In the genomic region with DNA sequence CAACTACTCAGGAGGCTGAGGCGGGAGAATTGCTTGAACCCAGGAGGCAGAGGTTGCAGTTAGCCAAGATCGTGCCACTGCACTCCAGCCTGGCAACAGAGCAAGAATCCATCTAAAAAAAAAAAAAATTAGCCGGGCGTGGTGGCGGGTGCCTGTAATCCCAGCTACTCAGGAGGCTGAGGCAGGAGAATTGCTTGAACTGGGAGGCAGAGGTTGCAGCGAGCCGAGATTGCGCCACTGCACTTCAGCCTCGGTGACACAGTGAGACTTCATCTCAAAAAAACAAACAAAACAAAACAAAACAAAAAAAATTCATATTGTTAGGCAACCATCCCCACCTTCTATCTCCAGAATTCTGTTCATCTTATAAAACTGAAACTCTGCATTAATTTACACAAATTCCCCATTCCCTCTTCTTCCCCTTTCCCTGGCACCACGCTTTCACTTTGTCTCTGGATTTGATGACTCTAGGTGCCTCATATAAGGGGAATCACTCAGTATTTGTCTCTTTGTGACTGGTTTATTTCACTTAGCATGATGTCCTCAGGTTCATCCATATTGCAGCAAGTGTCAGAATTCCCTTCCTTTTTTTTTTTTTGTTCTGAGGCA, we compare ENCODE assay signal across 10 cellular contexts. TPM values are rescaled to one million over a fixed set of nuclear protein-coding genes. Genes with fewer than 3 reads are reported as not detected.
DNase-seq lines count a peak whose midpoint lies in the region; ATAC-seq, FAIRE-seq and TF ChIP-seq lines count a peak whose summit lies in the region.
"Not testable (repeated sequence)": the region's sequence is repeated elsewhere in the genome, so short reads cannot be mapped to it uniquely, and the experiment has no call there.
"Had no signal": no experiment of that assay in that cellular context is flagged by ENCODE, and none has a peak within 500 bp of the region (broad histone marks: within the 10 kb centered on the region; RNA-seq: fewer than 3 reads in every experiment).

No MANE protein-coding gene starts in this region.

- not testable (repeated sequence) for H2AK5ac ChIP-seq in mesendoderm (ENCODE audit: low read length)

- H3K9me3 Mint-ChIP-seq in Calu3 (ENCODE audit: low read depth, unreplicated experiment); osteocyte (ENCODE audit: unreplicated experiment): not testable (repeated sequence)

- H3K27ac Mint-ChIP-seq in Calu3 (ENCODE audit: unreplicated experiment) (peak overlapping the region; percentile 45), osteocyte (ENCODE audit: unreplicated experiment) (peak overlapping the region; percentile 95)

- not testable (repeated sequence) for H3K27ac ChIP-seq in PC-9; K562 (ENCODE audit: extremely low read depth, low read depth, low read length); mesendoderm (ENCODE audit: low read depth, low read length)
- H3K27ac ChIP-seq in heart right ventricle (peak overlapping the region in 6 of 10 donors; percentile 88 to 95 (median 89)), stomach (peak overlapping the region in 3 of 5 donors; percentile 86 to 94 (median 91))

- H4K20me1 ChIP-seq in PC-9 (ENCODE audit: insufficient read depth); K562 (replicated peaks; ENCODE audit: control insufficient read depth, insufficient read depth, low read length): not testable (repeated sequence)

- not testable (repeated sequence) for H3K9me3 ChIP-seq in PC-9 (ENCODE audit: insufficient read depth, low read depth); K562 (replicated peaks; ENCODE audit: control insufficient read depth, insufficient read depth, low read depth, low read length); heart right ventricle; stomach

- not testable (repeated sequence) for H3K9me1 ChIP-seq in K562 (ENCODE audit: control insufficient read depth, insufficient read depth, low read length)

- not testable (repeated sequence) for H4K8ac ChIP-seq in mesendoderm (ENCODE audit: low read depth, low read length)

- not testable (repeated sequence) for H3K27me3 ChIP-seq in PC-9 (ENCODE audit: insufficient read depth, low read depth); K562 (ENCODE audit: control insufficient read depth in 2 of 2, insufficient read depth in 2 of 2, low read length in 2 of 2); heart right ventricle; mesendoderm (ENCODE audit: insufficient read depth, low read length, poor library complexity); stomach

- not testable (repeated sequence) for TF ChIP-seq RAD21 in K562 (CRISPR knock-in tag; conservative IDR thresholded peaks at IDR 0.05 in 1 of 2, IDR thresholded peaks at IDR 0.05 in 1 of 2)

- not testable (repeated sequence) for TF ChIP-seq EP300 in K562 (IDR thresholded peaks at IDR 0.05; ENCODE audit: low read length); stomach (IDR thresholded peaks at IDR 0.05)

- H3K4me2 ChIP-seq in PC-9, result peak overlapping the region; percentile 76; the same call in 1 of the 2 replicates
- H3K4me2 ChIP-seq in K562 (ENCODE audit: insufficient read depth, low read length); mesendoderm (ENCODE audit: low read length): not testable (repeated sequence)

- POLR2A ChIA-PET in PC-9 (lab: Charles Lee; ENCODE audit: unreplicated experiment), result not testable (repeated sequence)
- POLR2A ChIA-PET in K562 (lab: Yijun Ruan, JAX), result interaction anchor here (1.0 to 2.9 kb wide), 2 partner anchors 12 to 18 kb away, joined by 3 to 10 read pairs; no protein-coding TSS in a partner anchor

- not testable (repeated sequence) for H3K27me3 Mint-ChIP-seq in Calu3 (ENCODE audit: unreplicated experiment); osteocyte (ENCODE audit: unreplicated experiment)

- FAIRE-seq in K562 (lab: Jason Lieb, UNC), result not testable (repeated sequence)

- peaks cover 36% of the 10 kb centered on the region for H3K36me3 Mint-ChIP-seq in Calu3 (ENCODE audit: insufficient read depth, unreplicated experiment)
- H3K36me3 Mint-ChIP-seq in osteocyte (ENCODE audit: unreplicated experiment), result not testable (repeated sequence)

- not testable (repeated sequence) for H3K79me2 ChIP-seq in PC-9 (ENCODE audit: low read depth); K562 (ENCODE audit: control insufficient read depth, insufficient read depth, low read length); mesendoderm (ENCODE audit: control insufficient read depth, insufficient read depth, low read length)

- not testable (repeated sequence) for H3K56ac ChIP-seq in mesendoderm (ENCODE audit: low read length)

- not testable (repeated sequence) for TF ChIP-seq POLR2A in K562 (conservative IDR thresholded peaks at IDR 0.05); stomach (IDR thresholded peaks at IDR 0.05)

- intact Hi-C loops in Calu3 (cut with micrococcal nuclease; ENCODE audit: unreplicated experiment), result loop anchor here (5.0 kb wide), 1 partner anchor 34 kb away; no protein-coding TSS in a partner anchor
- intact Hi-C loops in PC-9 (cut with micrococcal nuclease; ENCODE audit: unreplicated experiment); K562 (cut with micrococcal nuclease); heart right ventricle (cut with DNase I); stomach (cut with DNase I; ENCODE audit: low total_unique reads): not testable (repeated sequence)

- not testable (repeated sequence) for H3K9me2 ChIP-seq in PC-9 (ENCODE audit: insufficient read depth)

- CTCF ChIA-PET in Calu3 (lab: Charles Lee), result interaction anchor here (0.7 kb wide), 1 partner anchor 793 kb away, joined by 5 read pairs; no protein-coding TSS in a partner anchor
- CTCF ChIA-PET in PC-9 (lab: Charles Lee); K562 (lab: Yijun Ruan, JAX; ENCODE audit: low intra/inter-chr PET ratio): not testable (repeated sequence)

- H3K23ac ChIP-seq in mesendoderm (ENCODE audit: low read length), result not testable (repeated sequence)

- in situ Hi-C loops in K562 (cut with MboI), result not testable (repeated sequence)

- H3K18ac ChIP-seq in mesendoderm (ENCODE audit: low read length), result not testable (repeated sequence)

- peak overlapping the region; percentile 21 for H2BK15ac ChIP-seq in mesendoderm (replicated peaks; ENCODE audit: low read depth)

- not testable (repeated sequence) for H3K4me3 Mint-ChIP-seq in Calu3 (ENCODE audit: low read depth, unreplicated experiment); osteocyte (ENCODE audit: unreplicated experiment)

- H3K4me3 ChIP-seq in PC-9; K562; heart right ventricle; mesendoderm (ENCODE audit: low read length); stomach: not testable (repeated sequence)

- not testable (repeated sequence) for DNase-seq in Calu3; PC-9; K562 (ENCODE audit: extremely low read depth in 1 of 4, low spot score in 3 of 4); heart right ventricle; mesendoderm; osteocyte (ENCODE audit: extremely low spot score, unreplicated experiment); stomach

- H4K5ac ChIP-seq in mesendoderm (ENCODE audit: low read length), result not testable (repeated sequence)

- H3F3A ChIP-seq in PC-9 (ENCODE audit: insufficient read depth, low read depth), result peaks cover 63% of the 10 kb centered on the region

- BruUV-seq in Calu3 (replicated peaks; lab: Mats Ljungman, UMichigan); PC-9 (replicated peaks; lab: Mats Ljungman, UMichigan); K562 (replicated peaks; lab: Mats Ljungman, UMichigan): not testable (repeated sequence)

- ATAC-seq in K562, heart right ventricle: not testable (repeated sequence)

- H3K4ac ChIP-seq in mesendoderm (ENCODE audit: low read depth, low read length), result not testable (repeated sequence)

- H3K9ac ChIP-seq in K562 (ENCODE audit: insufficient read depth in 1 of 2, low read depth in 2 of 2, low read length in 2 of 2); mesendoderm (ENCODE audit: low read length): not testable (repeated sequence)

- H3K4me1 ChIP-seq in PC-9 (replicated peaks; ENCODE audit: insufficient read depth) (peaks cover 84% of the 10 kb centered on the region), K562 (replicated peaks in 1 of 2; ENCODE audit: control insufficient read depth in 2 of 2, insufficient read depth in 2 of 2, low read length in 2 of 2) (peaks cover 13 to 44% of the 10 kb centered on the region in 2 experiments), heart right ventricle (peaks cover 19 to 74% (median 64%) of the 10 kb centered on the region in 9 donors), mesendoderm (ENCODE audit: control insufficient read depth, low read depth, low read length) (peaks cover 18% of the 10 kb centered on the region), stomach (peaks cover 63 to 89% (median 76%) of the 10 kb centered on the region in 4 donors)

- not testable (repeated sequence) for H3K79me1 ChIP-seq in mesendoderm (ENCODE audit: low read length)

- not testable (repeated sequence) for TF ChIP-seq CTCF in Calu3 (IDR thresholded peaks at IDR 0.05; ENCODE audit: unreplicated experiment); PC-9 (conservative IDR thresholded peaks at IDR 0.05); K562 (IDR thresholded peaks at IDR 0.05 in 2 of 3, conservative IDR thresholded peaks at IDR 0.05 in 1 of 3; ENCODE audit: insufficient read depth in 2 of 3, low read depth in 1 of 3, low read length in 3 of 3); heart right ventricle (IDR thresholded peaks at IDR 0.05); osteocyte (IDR thresholded peaks at IDR 0.05); stomach (IDR thresholded peaks at IDR 0.05)

- H2AFZ ChIP-seq in PC-9, result not testable (repeated sequence)
- H2AFZ ChIP-seq in K562 (ENCODE audit: low read depth, low read length), result peak overlapping the region; percentile 98; the same call in 1 of the 2 replicates

- WGBS in K562 (ENCODE audit: insufficient coverage, low coverage, missing lambda C conversion rate), result 83% methylated on average over 7 of the region's 10 CpGs
- 94 to 98% methylated on average over 10 of the region's 10 CpGs for WGBS in heart right ventricle, 2 donors
- WGBS in mesendoderm (ENCODE audit: extremely low coverage, insufficient coverage, low lambda C conversion rate), result no CpG with 5 or more reads among the region's 10 CpGs
- 73 to 88% (median 82%) methylated on average over 10 of the region's 10 CpGs for WGBS in stomach, 5 donors

- not testable (repeated sequence) for H2BK5ac ChIP-seq in mesendoderm (ENCODE audit: low read length)

- not testable (repeated sequence) for H2BK120ac ChIP-seq in mesendoderm (ENCODE audit: low read depth, low read length)

- H3K4me1 Mint-ChIP-seq in Calu3 (ENCODE audit: low read depth, unreplicated experiment), result peaks cover 69% of the 10 kb centered on the region
- H3K4me1 Mint-ChIP-seq in osteocyte (ENCODE audit: unreplicated experiment), result peaks cover 75% of the 10 kb centered on the region

- not testable (repeated sequence) for H3K36me3 ChIP-seq in PC-9 (ENCODE audit: low read depth); K562 (ENCODE audit: control insufficient read depth, insufficient read depth, low read length); heart right ventricle; mesendoderm (ENCODE audit: control insufficient read depth, insufficient read depth, low read length); stomach

RNA-seq across cellular contexts. Expression of a gene that starts 13.5 kb away (rescaled TPM):
- total RNA-seq in Calu3 (2022) (88.8 and 106 TPM in 2 replicates), PC-9 (2021) (49.1 and 54.8 TPM in 2 replicates), K562 (2014; rRNA removed) (130 and 161 TPM in 2 replicates), K562 (2014; rRNA removed; fragmentation: Illumina TruSeq; extraction: Trizol) (63.9 and 87.5 TPM in 2 replicates), K562 (2015; rRNA removed; fragmentation: Illumina TruSeq; extraction: Trizol) (115 and 119 TPM in 2 replicates), K562 (2021) (102 and 104 TPM in 2 replicates), heart right ventricle (10 to 100 TPM; 36.0 to 52.9 (median 40.6) TPM), osteocyte (35.3 and 37.3 TPM in 2 replicates), stomach (10 to 100 TPM in 2 of 5 donors, 1 to 10 TPM in 3; 1.7 to 40.2 (median 5.3) TPM)
- total RNA-seq in K562 (2011; cell fraction: chromatin; rRNA removed; ENCODE audit: low replicate concordance), result 30.9 and 95.8 TPM in 2 replicates
- 81.3 and 96.7 TPM in 2 replicates for total RNA-seq in K562 (2011; cell fraction: nucleolus; rRNA removed)
- total RNA-seq in K562 (2011; cell fraction: nucleoplasm; rRNA removed), result 48.8 and 57.7 TPM in 2 replicates
- polyA plus RNA-seq in K562 (2011; rRNA removed) (104 and 112 TPM in 2 replicates), K562 (2014; fragmentation: Illumina TruSeq; extraction: Trizol) (159 and 185 TPM in 2 replicates), K562 (2014; fragmentation: Nextera tagmentation; extraction: Ambion mirVana) (100 to 1,000 TPM; 204 to 243 TPM), K562 (2014; rRNA removed) (125 and 133 TPM in 2 replicates), heart right ventricle (100 to 1,000 TPM in 1 of 2 donors, 10 to 100 TPM in 1; 30.4 to 103 TPM), stomach (100 to 1,000 TPM in 1 of 3 donors, 10 to 100 TPM in 2; 61.2 to 111 (median 66.4) TPM)
- 155 and 252 TPM in 2 replicates for polyA plus RNA-seq in K562 (2011; cell fraction: cytosol; rRNA removed)
- 54.3 and 56.2 TPM in 2 replicates for polyA plus RNA-seq in K562 (2011; cell fraction: nucleus; rRNA removed)
- 113 and 127 TPM in 2 replicates for polyA plus RNA-seq in K562 (2012)
- 78.1 and 100 TPM in 2 replicates for polyA minus RNA-seq in K562 (2011; rRNA and poly(A)+ RNA removed)
- 41.0 and 52.2 TPM in 2 replicates for polyA minus RNA-seq in K562 (2011; cell fraction: cytosol; rRNA and poly(A)+ RNA removed)
- 41.9 and 47.8 TPM in 2 replicates for polyA minus RNA-seq in K562 (2011; cell fraction: nucleus; rRNA and poly(A)+ RNA removed)
- 72.3 TPM for polyA plus RNA-seq in mesendoderm (2013, experiment 1 of 2)
- polyA plus RNA-seq in mesendoderm (2013, experiment 2 of 2), result 71.9 TPM

RNA-seq across cellular contexts. Expression of a gene that starts 56.2 kb away (rescaled TPM):
- total RNA-seq in Calu3 (2022), result 0.15 and 0.19 TPM in 2 replicates
- not detected in 2 replicates for total RNA-seq in PC-9 (2021)
- total RNA-seq in K562 (2011; cell fraction: chromatin; rRNA removed; ENCODE audit: low replicate concordance), result 0.32 TPM in 1 of 2 replicates, not detected in the other
- 0.17 TPM in 1 of 2 replicates, not detected in the other for total RNA-seq in K562 (2011; cell fraction: nucleolus; rRNA removed)
- total RNA-seq in K562 (2011; cell fraction: nucleoplasm; rRNA removed), result 0.22 and 0.38 TPM in 2 replicates
- 0.05 TPM in 1 of 2 replicates, not detected in the other for total RNA-seq in K562 (2014; rRNA removed)
- not detected in 2 replicates for total RNA-seq in K562 (2014; rRNA removed; fragmentation: Illumina TruSeq; extraction: Trizol)
- total RNA-seq in K562 (2015; rRNA removed; fragmentation: Illumina TruSeq; extraction: Trizol), result not detected in 2 replicates
- total RNA-seq in K562 (2021), result not detected in 2 replicates
- polyA plus RNA-seq in K562 (2011; rRNA removed), result 0.04 TPM in 1 of 2 replicates, not detected in the other
- polyA plus RNA-seq in K562 (2011; cell fraction: cytosol; rRNA removed), result not detected in 2 replicates
- polyA plus RNA-seq in K562 (2011; cell fraction: nucleus; rRNA removed), result 0.04 TPM in 1 of 2 replicates, not detected in the other
- 0.40 and 0.49 TPM in 2 replicates for polyA plus RNA-seq in K562 (2012)
- not detected in 2 replicates for polyA plus RNA-seq in K562 (2014; fragmentation: Illumina TruSeq; extraction: Trizol)
- under 1 TPM; 0.39 to 0.60 TPM for polyA plus RNA-seq in K562 (2014; fragmentation: Nextera tagmentation; extraction: Ambion mirVana)
- not detected in 2 replicates for polyA plus RNA-seq in K562 (2014; rRNA removed)
- polyA minus RNA-seq in K562 (2011; rRNA and poly(A)+ RNA removed), result 0.11 and 0.15 TPM in 2 replicates
- not detected in 2 replicates for polyA minus RNA-seq in K562 (2011; cell fraction: cytosol; rRNA and poly(A)+ RNA removed)
- polyA minus RNA-seq in K562 (2011; cell fraction: nucleus; rRNA and poly(A)+ RNA removed), result 0.22 TPM in 1 of 2 replicates, not detected in the other
- under 1 TPM in 5 of 10 donors, not detected in 5; 0.09 to 0.15 (median 0.12) TPM for total RNA-seq in heart right ventricle
- polyA plus RNA-seq in heart right ventricle, result under 1 TPM; 0.44 to 0.45 TPM
- 0.08 TPM for polyA plus RNA-seq in mesendoderm (2013, experiment 1 of 2)
- polyA plus RNA-seq in mesendoderm (2013, experiment 2 of 2), result 0.03 TPM
- 0.16 and 0.26 TPM in 2 replicates for total RNA-seq in osteocyte
- under 1 TPM in 1 of 5 donors, not detected in 4; 0.18 TPM for total RNA-seq in stomach
- polyA plus RNA-seq in stomach, result under 1 TPM; 0.28 to 0.92 (median 0.56) TPM
- total RNA-seq: CD4-positive, alpha-beta T cell; GM12878; HT-29 had no signal
